ENCODE assay signal across 13 cellular contexts in genomic region chr15:96421211-96421610, GRCh38.
A peak's percentile ranks its signal among the peaks of the same experiment; 100 is the strongest.
DNase-seq lines count a peak whose midpoint lies in the region; ATAC-seq and TF ChIP-seq lines count a peak whose summit lies in the region.
"Had no signal": no experiment of that assay in that cellular context is flagged by ENCODE, and none has a peak within 500 bp of the region (broad histone marks: within the 10 kb centered on the region; RNA-seq: fewer than 3 reads in every experiment).

No MANE protein-coding gene starts in this region.

- POLR2A ChIA-PET in WTC11 (lab: Charles Lee) = no interaction called here

- H3K4me3 ChIP-seq in iPS-15b (ENCODE audit: low read depth, low read length) = peak overlapping the region; percentile 28
- no peak overlapping the region for H3K4me3 ChIP-seq in endodermal cell (ENCODE audit: low read length)

- no peaks in the 10 kb centered on the region for H3K36me3 Mint-ChIP-seq in WTC11
- H3K36me3 Mint-ChIP-seq in endodermal cell (ENCODE audit: low read depth) = no peaks in the 10 kb centered on the region

- CTCF ChIA-PET in WTC11 (lab: Charles Lee) = interaction anchor here (0.5 to 1.5 kb wide), 4 partner anchors 51 to 825 kb away, joined by 3 to 6 read pairs (median 4); no protein-coding TSS in a partner anchor

- ATAC-seq in WTC11 = peak; percentile 58
- no peak for ATAC-seq in HG02678 (IDR thresholded peaks at IDR 0.05; ENCODE audit: unreplicated experiment)

- no peak overlapping the region for H3K27ac ChIP-seq in endodermal cell (ENCODE audit: low read depth, low read length)

- peaks cover 47% of the 10 kb centered on the region for H3K4me1 Mint-ChIP-seq in WTC11
- peaks cover 15% of the 10 kb centered on the region for H3K4me1 Mint-ChIP-seq in endodermal cell

- no peaks in the 10 kb centered on the region for H3K36me3 ChIP-seq in iPS-15b (ENCODE audit: control insufficient read depth, insufficient read depth, low read length)
- H3K36me3 ChIP-seq in endodermal cell (ENCODE audit: control insufficient read depth, insufficient read depth, low read length) = no peaks in the 10 kb centered on the region

- H3K4me1 ChIP-seq in iPS-15b (ENCODE audit: control insufficient read depth, insufficient read depth, low read length) = peaks cover 7% of the 10 kb centered on the region
- peaks cover 7% of the 10 kb centered on the region for H3K4me1 ChIP-seq in endodermal cell (ENCODE audit: control insufficient read depth, insufficient read depth, low read length)

- H3K27me3 Mint-ChIP-seq in WTC11 (ENCODE audit: low read depth) = peaks cover 74% of the 10 kb centered on the region
- H3K27me3 Mint-ChIP-seq in endodermal cell (ENCODE audit: insufficient read depth) = peaks cover 94% of the 10 kb centered on the region

- 43 to 63% methylated on average over 2 to 7 of the region's 7 CpGs for WGBS in endodermal cell (ENCODE audit: insufficient coverage in 1 of 2, insufficient read length in 1 of 2), 2 experiments

- in situ Hi-C loops in ACHN (cut with HindIII; ENCODE audit: low pct_ligation_motif_present, low pct_unique_long_range_greater_than_20kb, low sequenced_read_pairs) = no loop called here

- H3K9me3 ChIP-seq in iPS-15b (ENCODE audit: control insufficient read depth, insufficient read depth, low read length) = no peaks in the 10 kb centered on the region
- no peaks in the 10 kb centered on the region for H3K9me3 ChIP-seq in endodermal cell (ENCODE audit: control insufficient read depth, low read length)

- H3K4me3 Mint-ChIP-seq in WTC11 = peak overlapping the region; percentile 59
- no peak overlapping the region for H3K4me3 Mint-ChIP-seq in endodermal cell

- TF ChIP-seq CTCF in WTC11 (IDR thresholded peaks at IDR 0.05) = no peak
- TF ChIP-seq CTCF in endodermal cell (conservative IDR thresholded peaks at IDR 0.05) = no peak

- H3K9ac ChIP-seq in iPS-15b (ENCODE audit: low read depth, low read length) (no peak overlapping the region), endodermal cell (ENCODE audit: extremely low read depth, low read length, poor library complexity, severe bottlenecking) (no peak overlapping the region)

- peak; percentile 59 for DNase-seq in ACHN
- peak; percentile 90 for DNase-seq in HCEC 1CT
- no peak for DNase-seq in WTC11 (ENCODE audit: low spot score)
- no peak for DNase-seq in iPS-NIHi11 (ENCODE audit: low spot score)
- DNase-seq in HK-2 (ENCODE audit: unreplicated experiment) = no peak
- DNase-seq in endodermal cell = no peak
- DNase-seq: DMS79 treated with DMSO at 0.1 percent for 48 hours; KBM-7; NCI-H1930; occipital lobe; stimulated activated CD8-positive, alpha-beta memory T cell treated with anti-CD3 and anti-CD28 coated beads, Interleukin-4, amount 100 ng/mL, for 48 hours had no signal

- H3K27me3 ChIP-seq in iPS-15b (ENCODE audit: control insufficient read depth, insufficient read depth, low read length) (peaks cover 80% of the 10 kb centered on the region), endodermal cell (ENCODE audit: control insufficient read depth, insufficient read depth, low read length, poor library complexity, severe bottlenecking) (peaks cover 77% of the 10 kb centered on the region)

- H3K27ac Mint-ChIP-seq in WTC11 (no peak overlapping the region), endodermal cell (no peak overlapping the region)

- H3K9me3 Mint-ChIP-seq in WTC11 (peaks cover 6% of the 10 kb centered on the region), endodermal cell (no peaks in the 10 kb centered on the region)

TF ChIP-seq in WTC11, 78 proteins besides CTCF, POLR2A, EP300 and RAD21:
- no peak for TF ChIP-seq ZNF423 (CRISPR knock-in tag; IDR thresholded peaks at IDR 0.05)
- TF ChIP-seq, protein P1, sequence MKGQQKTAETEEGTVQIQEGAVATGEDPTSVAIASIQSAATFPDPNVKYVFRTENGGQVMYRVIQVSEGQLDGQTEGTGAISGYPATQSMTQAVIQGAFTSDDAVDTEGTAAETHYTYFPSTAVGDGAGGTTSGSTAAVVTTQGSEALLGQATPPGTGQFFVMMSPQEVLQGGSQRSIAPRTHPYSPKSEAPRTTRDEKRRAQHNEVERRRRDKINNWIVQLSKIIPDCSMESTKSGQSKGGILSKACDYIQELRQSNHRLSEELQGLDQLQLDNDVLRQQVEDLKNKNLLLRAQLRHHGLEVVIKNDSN (CRISPR knock-in tag; IDR thresholded peaks at IDR 0.05) = 0 out of 2 replicates have a peak, but pooled peaks have one; percentile 21

Comparison
In these comparisons a context has a peak if more than half of its experiments do, and no peak if none do; other contexts are left out.
1. DNase-seq: peak in ACHN (single experiment) and HCEC 1CT (single experiment); none in WTC11 (single experiment), iPS-NIHi11 (single experiment), HK-2 (single experiment) and endodermal cell (single experiment).